In genomic region chr19:3580156-3580955, GRCh38 we compare ENCODE assay signal across 11 cellular contexts. TPM values are rescaled to one million over a fixed set of nuclear protein-coding genes. Genes with fewer than 3 reads are reported as not detected.
DNase-seq lines count a peak whose midpoint lies in the region; ATAC-seq and TF ChIP-seq lines count a peak whose summit lies in the region.
"Had no signal": no experiment of that assay in that cellular context is flagged by ENCODE, and none has a peak within 500 bp of the region (broad histone marks: within the 10 kb centered on the region; RNA-seq: fewer than 3 reads in every experiment).

No MANE protein-coding gene starts in this region.

- DNase-seq in Daoy (ENCODE audit: low read depth), result peak; percentile 49
- peak; percentile 95 for DNase-seq in fibroblast of the aortic adventitia (ENCODE audit: low read depth)
- peak; percentile 19 for DNase-seq in retinal pigment epithelial cell (ENCODE audit: low read depth)
- no peak for DNase-seq in activated T-cell treated with anti-CD3 and anti-CD28 coated beads for 4 hours
- DNase-seq in activated CD4-positive, alpha-beta T cell treated with anti-CD3 and anti-CD28 coated beads, Interleukin-2, amount 50 U/mL, for 4 hours, result no peak
- DNase-seq: naive B cell, NCI-H1417 treated with DMSO at 0.1 percent for 48 hours, SHP77 treated with DMSO at 0.1 percent for 48 hours had no signal

- TF ChIP-seq CTCF in fibroblast of the aortic adventitia (IDR thresholded peaks at IDR 0.05; ENCODE audit: insufficient read depth, low read length), result no peak
- TF ChIP-seq CTCF in retinal pigment epithelial cell (conservative IDR thresholded peaks at IDR 0.05; ENCODE audit: low read depth, low read length), result no peak

- H3K4me3 ChIP-seq in fibroblast of the aortic adventitia (ENCODE audit: low read depth, low read length), result no peak overlapping the region
- no peak overlapping the region for H3K4me3 ChIP-seq in retinal pigment epithelial cell (ENCODE audit: low read length)

- ATAC-seq in SK-N-SH treated with all-trans-retinoic acid at 6 μM for 48 hours, result peak; percentile 85
- no peak for ATAC-seq in HG03439 (IDR thresholded peaks at IDR 0.05; ENCODE audit: unreplicated experiment)
- no peak for ATAC-seq in GM19467 (IDR thresholded peaks at IDR 0.05; ENCODE audit: unreplicated experiment)

TF ChIP-seq in SK-N-SH treated with all-trans-retinoic acid at 6 μM for 48 hours, 23 proteins besides CTCF, POLR2A, EP300 and RAD21:
- TF ChIP-seq PATZ1 (CRISPR knock-in tag; IDR thresholded peaks at IDR 0.05; ENCODE audit: borderline replicate concordance), result no peak
- TF ChIP-seq ZFP30 (CRISPR knock-in tag; IDR thresholded peaks at IDR 0.05), result no peak

RNA-seq across cellular contexts. Expression of gene GIPC3, which starts 4.9 kb away (rescaled TPM):
- total RNA-seq in Daoy (2014; rRNA removed; shearing (Covaris generic)), result not detected in 2 replicates
- total RNA-seq in fibroblast of the aortic adventitia (ENCODE audit: low replicate concordance), result under 0.01 and 0.33 TPM in 2 replicates

RNA-seq across cellular contexts. Expression of gene HMG20B, which starts 7.6 kb away (rescaled TPM):
- 79.9 TPM in 2 replicates for total RNA-seq in Daoy (2014; rRNA removed; shearing (Covaris generic))
- total RNA-seq in fibroblast of the aortic adventitia (ENCODE audit: low replicate concordance), result 56.6 and 219 TPM in 2 replicates

RNA-seq across cellular contexts. Expression of gene MFSD12, which starts 23.0 kb away (rescaled TPM):
- 50.5 and 93.6 TPM in 2 replicates for total RNA-seq in Daoy (2014; rRNA removed; shearing (Covaris generic))
- 51.7 and 52.6 TPM in 2 replicates for total RNA-seq in fibroblast of the aortic adventitia (ENCODE audit: low replicate concordance)

RNA-seq across cellular contexts. Expression of gene TBXA2R, which starts 26.3 kb away (rescaled TPM):
- total RNA-seq in Daoy (2014; rRNA removed; shearing (Covaris generic)), result 0.39 TPM in 1 of 2 replicates, not detected in the other
- total RNA-seq in fibroblast of the aortic adventitia (ENCODE audit: low replicate concordance), result 0.49 and 5.0 TPM in 2 replicates

RNA-seq across cellular contexts. Expression of gene TEKTIP1, which starts 41.4 kb away (rescaled TPM):
- total RNA-seq in Daoy (2014; rRNA removed; shearing (Covaris generic)), result not detected in 2 replicates
- not detected in 2 replicates for total RNA-seq in fibroblast of the aortic adventitia (ENCODE audit: low replicate concordance)

Comparison
In these comparisons a context has a peak if more than half of its experiments do, and no peak if none do; other contexts are left out.
1. DNase-seq: peak in Daoy (single experiment), fibroblast of the aortic adventitia (single experiment) and retinal pigment epithelial cell (single experiment); none in activated T-cell treated with anti-CD3 and anti-CD28 coated beads for 4 hours (single experiment) and activated CD4-positive, alpha-beta T cell treated with anti-CD3 and anti-CD28 coated beads, Interleukin-2, amount 50 U/mL, for 4 hours (0 of 2).